1 cellular context compared by ENCODE assay signal in genomic region chr9:136599074-136599531, GRCh38.
TF ChIP-seq lines count a peak whose summit lies in the region.

No MANE protein-coding gene starts in this region.

TF ChIP-seq in H1, 55 proteins besides CTCF, POLR2A, EP300 and RAD21:
- TF ChIP-seq CBX8 (IDR thresholded peaks at IDR 0.05; ENCODE audit: borderline replicate concordance, low read depth, low read length) = no peak
- TF ChIP-seq HDAC6 (IDR thresholded peaks at IDR 0.05; ENCODE audit: low read depth, low read length) = no peak
- TF ChIP-seq EZH2 (IDR thresholded peaks at IDR 0.05; ENCODE audit: low read depth, low read length, severe bottlenecking) = no peak
- no peak for TF ChIP-seq BRCA1 (IDR thresholded peaks at IDR 0.05; ENCODE audit: low read depth, low read length)
- TF ChIP-seq SUZ12 (IDR thresholded peaks at IDR 0.05; ENCODE audit: low read length) = no peak
- no peak for TF ChIP-seq MAFK (IDR thresholded peaks at IDR 0.05; ENCODE audit: low read depth, low read length)
- no peak for TF ChIP-seq ZNF274 (IDR thresholded peaks at IDR 0.05; ENCODE audit: borderline replicate concordance, extremely low read depth, low read length)
- TF ChIP-seq SP4 (IDR thresholded peaks at IDR 0.05; ENCODE audit: low read length) = no peak
- no peak for TF ChIP-seq TCF12 (IDR thresholded peaks at IDR 0.05; ENCODE audit: low read depth, low read length)
- no peak for TF ChIP-seq MAX (IDR thresholded peaks at IDR 0.05)
- no peak for TF ChIP-seq YY1 (IDR thresholded peaks at IDR 0.05; ENCODE audit: low read depth, low read length)
- TF ChIP-seq EGR1 (IDR thresholded peaks at IDR 0.05; ENCODE audit: borderline replicate concordance, low read depth, low read length) = no peak
- TF ChIP-seq CBX5 (IDR thresholded peaks at IDR 0.05; ENCODE audit: low read depth, low read length) = no peak
